1 cellular context compared by ENCODE assay signal in genomic region chr2:43185146-43185545, GRCh38.
TF ChIP-seq lines count a peak whose summit lies in the region.

No MANE protein-coding gene starts in this region.

TF ChIP-seq in A549, 52 proteins besides CTCF, POLR2A, EP300 and RAD21 (continued from another document):
- no peak for TF ChIP-seq E2F6 (IDR thresholded peaks at IDR 0.05; ENCODE audit: borderline replicate concordance, low read depth)
- no peak for TF ChIP-seq HOXB13 (CRISPR knock-in tag; IDR thresholded peaks at IDR 0.05; ENCODE audit: low read depth)
- TF ChIP-seq GATA3 (IDR thresholded peaks at IDR 0.05; ENCODE audit: borderline replicate concordance), result no peak
- TF ChIP-seq NPAS2 (CRISPR knock-in tag; IDR thresholded peaks at IDR 0.05; ENCODE audit: borderline replicate concordance), result no peak
